39 cellular contexts compared by ENCODE assay signal in the genomic region with DNA sequence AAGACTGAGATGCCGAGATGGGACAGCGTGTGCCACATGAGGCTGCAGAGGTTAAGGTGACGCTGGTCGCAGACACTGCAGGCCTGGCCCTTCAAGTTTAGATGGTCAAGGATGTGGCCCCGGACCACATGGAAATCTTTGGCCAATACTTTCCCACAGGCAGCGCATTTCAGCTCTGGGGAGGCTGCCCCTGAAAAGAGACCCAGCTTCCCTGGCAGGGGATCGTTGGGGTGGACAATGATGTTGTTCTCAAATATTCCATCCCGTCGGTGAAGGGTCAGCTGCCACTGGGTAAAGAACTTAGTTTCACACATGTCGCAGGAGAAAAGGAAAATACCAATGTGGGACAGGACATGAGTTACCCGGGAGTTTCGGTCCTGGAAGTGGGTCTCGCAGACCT. TPM values are rescaled to one million over a fixed set of nuclear protein-coding genes. Genes with fewer than 3 reads are reported as not detected.
"Had no signal": no experiment of that assay in that cellular context is flagged by ENCODE, and none has a peak within 500 bp of the region (broad histone marks: within the 10 kb centered on the region; RNA-seq: fewer than 3 reads in every experiment).

No MANE protein-coding gene starts in this region.

- H3K27me3 ChIP-seq: ascending aorta, cardiac muscle cell had no signal

- H3K4me3 Mint-ChIP-seq: activated CD4-positive, alpha-beta T cell treated with anti-CD3 and anti-CD28 coated beads for 36 hours; activated CD4-positive, alpha-beta T cell treated with anti-CD3 and anti-CD28 coated beads, Interleukin-2, amount 10 ng/mL, durations not matched to agents 7 days and 5 days; activated CD8-positive, alpha-beta T cell treated with anti-CD3 and anti-CD28 coated beads for 36 hours; activated naive CD4-positive, alpha-beta T cell treated with anti-CD3 and anti-CD28 coated beads, Interleukin-2, amount 10 ng/mL, durations not matched to agents 7 days and 5 days; activated naive CD4-positive, alpha-beta T cell treated with anti-CD3 and anti-CD28 coated beads, Interleukin-2, amount 50 U/mL, for 24 hours; activated naive CD8-positive, alpha-beta T cell treated with anti-CD3 and anti-CD28 coated beads, Interleukin-2, amount 10 ng/mL, durations not matched to agents 7 days and 5 days; activated naive CD8-positive, alpha-beta T cell treated with anti-CD3 and anti-CD28 coated beads, Interleukin-2, amount 50 U/mL, for 24 hours; activated T-cell treated with anti-CD3 and anti-CD28 coated beads, Interleukin-2, amount 50 U/mL, for 72 hours; activated T-helper 17 cell treated with anti-CD3 and anti-CD28 coated beads, Interleukin-2, amount 50 U/mL, for 72 hours; central memory CD8-positive, alpha-beta T cell; T-helper 1 cell treated with Interleukin-12 subunit alpha and Interleukin-12 subunit beta and Interleukin-4 antibody, amounts not matched to agents 30 μg/mL and 1 μg/mL, for 36 hours; T-helper 2 cell treated with Interferon-gamma antibody and Interleukin-4, amounts not matched to agents 5 μg/mL and 100 μg/mL, for 36 hours had no signal

- H3K9me3 Mint-ChIP-seq: activated CD4-positive, alpha-beta T cell treated with anti-CD3 and anti-CD28 coated beads, Interleukin-2, amount 10 ng/mL, durations not matched to agents 7 days and 5 days; activated CD8-positive, alpha-beta T cell treated with anti-CD3 and anti-CD28 coated beads for 36 hours; activated naive CD4-positive, alpha-beta T cell treated with anti-CD3 and anti-CD28 coated beads, Interleukin-2, amount 10 ng/mL, durations not matched to agents 7 days and 5 days; activated naive CD4-positive, alpha-beta T cell treated with anti-CD3 and anti-CD28 coated beads, Interleukin-2, amount 50 U/mL, for 24 hours; activated naive CD8-positive, alpha-beta T cell treated with anti-CD3 and anti-CD28 coated beads, Interleukin-2, amount 10 ng/mL, durations not matched to agents 7 days and 5 days; activated naive CD8-positive, alpha-beta T cell treated with anti-CD3 and anti-CD28 coated beads, Interleukin-2, amount 50 U/mL, for 24 hours; activated T-cell treated with anti-CD3 and anti-CD28 coated beads, Interleukin-2, amount 50 U/mL, for 4 hours; activated T-cell treated with anti-CD3 and anti-CD28 coated beads, Interleukin-2, amount 50 U/mL, for 72 hours; activated T-helper 1 cell treated with anti-CD3 and anti-CD28 coated beads, Interleukin-12 subunit alpha, Interleukin-12 subunit beta, Interleukin-2, Interleukin-4 antibody, amounts not matched to agents 30 ng/mL and 10 ng/mL and 1 ng/mL, durations not matched to agents 14 hours and 24 hours and 36 hours; activated T-helper 17 cell treated with anti-CD3 and anti-CD28 coated beads, Interleukin-2, amount 50 U/mL, for 72 hours; central memory CD8-positive, alpha-beta T cell; T-helper 1 cell treated with Interleukin-12 subunit alpha and Interleukin-12 subunit beta and Interleukin-4 antibody, amounts not matched to agents 30 μg/mL and 1 μg/mL, for 36 hours; T-helper 2 cell treated with Interferon-gamma antibody and Interleukin-4, amounts not matched to agents 5 μg/mL and 100 μg/mL, for 36 hours had no signal

- ATAC-seq: activated CD4-positive, alpha-beta T cell treated with anti-CD3 and anti-CD28 coated beads for 36 hours; activated CD4-positive, CD25-positive, alpha-beta regulatory T cell treated with anti-CD3 and anti-CD28 coated beads, Interleukin-2, amount 50 U/mL, for 24 hours; activated CD8-positive, alpha-beta T cell treated with anti-CD3 and anti-CD28 coated beads for 36 hours; activated naive CD8-positive, alpha-beta T cell treated with anti-CD3 and anti-CD28 coated beads, Interleukin-2, amount 50 U/mL, for 24 hours; activated T-cell treated with anti-CD3 and anti-CD28 coated beads, Interleukin-2, amount 50 U/mL, for 4 hours; activated T-cell treated with anti-CD3 and anti-CD28 coated beads, Interleukin-2, amount 50 U/mL, for 72 hours; activated T-helper 17 cell treated with anti-CD3 and anti-CD28 coated beads, Interleukin-2, amount 50 U/mL, for 72 hours had no signal

- H3K27me3 Mint-ChIP-seq: activated CD4-positive, alpha-beta T cell treated with anti-CD3 and anti-CD28 coated beads for 36 hours; activated CD4-positive, alpha-beta T cell treated with anti-CD3 and anti-CD28 coated beads, Interleukin-2, amount 10 ng/mL, durations not matched to agents 7 days and 5 days; activated CD8-positive, alpha-beta T cell treated with anti-CD3 and anti-CD28 coated beads for 36 hours; activated naive CD4-positive, alpha-beta T cell treated with anti-CD3 and anti-CD28 coated beads, Interleukin-2, amount 10 ng/mL, durations not matched to agents 7 days and 5 days; activated naive CD4-positive, alpha-beta T cell treated with anti-CD3 and anti-CD28 coated beads, Interleukin-2, amount 50 U/mL, for 24 hours; activated naive CD8-positive, alpha-beta T cell; activated naive CD8-positive, alpha-beta T cell treated with anti-CD3 and anti-CD28 coated beads, Interleukin-2, amount 10 ng/mL, durations not matched to agents 7 days and 5 days; activated naive CD8-positive, alpha-beta T cell treated with anti-CD3 and anti-CD28 coated beads, Interleukin-2, amount 50 U/mL, for 24 hours; activated T-helper 17 cell treated with anti-CD3 and anti-CD28 coated beads, Interleukin-2, amount 50 U/mL, for 72 hours; central memory CD8-positive, alpha-beta T cell had no signal

- H3K9me3 ChIP-seq: ascending aorta had no signal

- H3K4me3 ChIP-seq: ascending aorta, cardiac muscle cell had no signal

- H3K27ac ChIP-seq: ascending aorta, cardiac muscle cell, VCaP had no signal

- H3K27ac Mint-ChIP-seq: activated CD4-positive, alpha-beta T cell treated with anti-CD3 and anti-CD28 coated beads for 36 hours; activated CD4-positive, alpha-beta T cell treated with anti-CD3 and anti-CD28 coated beads, Interleukin-2, amount 10 ng/mL, durations not matched to agents 7 days and 5 days; activated CD8-positive, alpha-beta T cell treated with anti-CD3 and anti-CD28 coated beads for 36 hours; activated naive CD4-positive, alpha-beta T cell treated with anti-CD3 and anti-CD28 coated beads, Interleukin-2, amount 10 ng/mL, durations not matched to agents 7 days and 5 days; activated naive CD4-positive, alpha-beta T cell treated with anti-CD3 and anti-CD28 coated beads, Interleukin-2, amount 50 U/mL, for 24 hours; activated naive CD8-positive, alpha-beta T cell; activated naive CD8-positive, alpha-beta T cell treated with anti-CD3 and anti-CD28 coated beads, Interleukin-2, amount 10 ng/mL, durations not matched to agents 7 days and 5 days; activated naive CD8-positive, alpha-beta T cell treated with anti-CD3 and anti-CD28 coated beads, Interleukin-2, amount 50 U/mL, for 24 hours; activated T-cell treated with anti-CD3 and anti-CD28 coated beads, Interleukin-2, amount 50 U/mL, for 72 hours; activated T-helper 1 cell treated with anti-CD3 and anti-CD28 coated beads, Interleukin-12 subunit alpha, Interleukin-12 subunit beta, Interleukin-2, Interleukin-4 antibody, amounts not matched to agents 30 ng/mL and 10 ng/mL and 1 ng/mL, durations not matched to agents 14 hours and 24 hours and 36 hours; activated T-helper 17 cell treated with anti-CD3 and anti-CD28 coated beads, Interleukin-2, amount 50 U/mL, for 72 hours; T-helper 1 cell treated with Interleukin-12 subunit alpha and Interleukin-12 subunit beta and Interleukin-4 antibody, amounts not matched to agents 30 μg/mL and 1 μg/mL, for 36 hours; T-helper 2 cell treated with Interferon-gamma antibody and Interleukin-4, amounts not matched to agents 5 μg/mL and 100 μg/mL, for 36 hours had no signal

- DNase-seq: activated CD4-positive, alpha-beta T cell treated with anti-CD3 and anti-CD28 coated beads for 1 hour; activated CD4-positive, alpha-beta T cell treated with anti-CD3 and anti-CD28 coated beads for 36 hours; activated CD4-positive, alpha-beta T cell treated with anti-CD3 and anti-CD28 coated beads for 48 hours; activated CD4-positive, alpha-beta T cell treated with anti-CD3 and anti-CD28 coated beads, Interleukin-2, amount 10 ng/mL, durations not matched to agents 7 days and 5 days; activated CD4-positive, alpha-beta T cell treated with anti-CD3 and anti-CD28 coated beads, Interleukin-2, amount 50 U/mL, for 48 hours; activated CD4-positive, CD25-positive, alpha-beta regulatory T cell; activated CD8-positive, alpha-beta memory T cell treated with anti-CD3 and anti-CD28 coated beads, Interleukin-2, amount 50 U/mL, for 4 hours; activated CD8-positive, alpha-beta T cell treated with anti-CD3 and anti-CD28 coated beads for 36 hours; activated effector memory CD4-positive, alpha-beta T cell treated with Interleukin-2 at 50 U/mL for 16 hours; activated gamma-delta T cell; activated naive CD4-positive, alpha-beta T cell treated with anti-CD3 and anti-CD28 coated beads, Interleukin-2, amount 10 ng/mL, durations not matched to agents 7 days and 5 days; activated naive CD4-positive, alpha-beta T cell treated with Interleukin-2 at 50 U/mL for 16 hours; activated naive CD8-positive, alpha-beta T cell treated with anti-CD3 and anti-CD28 coated beads, Interleukin-2, amount 10 ng/mL, durations not matched to agents 7 days and 5 days; activated naive CD8-positive, alpha-beta T cell treated with anti-CD3 and anti-CD28 coated beads, Interleukin-2, amount 50 U/mL, for 24 hours; activated T-cell treated with anti-CD3 and anti-CD28 coated beads for 4 hours; activated T-cell treated with anti-CD3 and anti-CD28 coated beads, Interleukin-2, amount 50 U/mL, for 1 hour; activated T-cell treated with anti-CD3 and anti-CD28 coated beads, Interleukin-2, amount 50 U/mL, for 4 hours; activated T-cell treated with anti-CD3 and anti-CD28 coated beads, Interleukin-2, amount 50 U/mL, for 72 hours; amygdala; anterior cingulate cortex; caudate nucleus; cerebellar nuclear complex; T-helper 1 cell; T-helper 2 cell; T-helper 9 cell had no signal

RNA-seq across cellular contexts. Expression of gene TAC3, which starts 12.9 kb away (rescaled TPM):
- total RNA-seq: ascending aorta, bronchial epithelial cell, chondrocyte had no signal
- polyA plus RNA-seq: adipose tissue had no signal

RNA-seq across cellular contexts. Expression of gene RDH16, which starts 46.0 kb away (rescaled TPM):
- total RNA-seq: chondrocyte had no signal

RNA-seq across cellular contexts. Expression of gene MYO1A, which starts 46.5 kb away (rescaled TPM):
- total RNA-seq: ascending aorta, cardiac muscle cell, chondrocyte had no signal
